10 cellular contexts compared by ENCODE assay signal in genomic region chr2:134367915-134368911, GRCh38.
DNase-seq lines count a peak whose midpoint lies in the region; ATAC-seq and TF ChIP-seq lines count a peak whose summit lies in the region.
"Had no signal": no experiment of that assay in that cellular context is flagged by ENCODE, and none has a peak within 500 bp of the region (broad histone marks: within the 10 kb centered on the region; RNA-seq: fewer than 3 reads in every experiment).

No MANE protein-coding gene starts in this region.

- no peaks in the 10 kb centered on the region for H3F3A ChIP-seq in PC-3 (ENCODE audit: low read length, unreplicated experiment)

- no peaks in the 10 kb centered on the region for H3K79me2 ChIP-seq in PC-3 (ENCODE audit: low read length)

- H3K9me2 ChIP-seq in PC-3 (replicated peaks; ENCODE audit: low read length): no peaks in the 10 kb centered on the region

- intact Hi-C loops in PC-3 (cut with micrococcal nuclease): no loop called here

- no peak overlapping the region for H2AFZ ChIP-seq in PC-3 (ENCODE audit: low read length)

- POLR2A ChIA-PET in PC-3 (lab: Charles Lee; ENCODE audit: unreplicated experiment): no interaction called here

- H3K27me3 Mint-ChIP-seq in stimulated activated memory B cell treated with anti-CD40 and anti-IgM and Interleukin-4, amounts not matched to agents 10 μg/mL and 1 μg/mL and 100 μg/mL, for 72 hours: no peaks in the 10 kb centered on the region

- H3K27ac Mint-ChIP-seq in stimulated activated memory B cell treated with anti-CD40 and anti-IgM and Interleukin-4, amounts not matched to agents 10 μg/mL and 1 μg/mL and 100 μg/mL, for 72 hours: peak overlapping the region; percentile 68

- no peak overlapping the region for H3K9ac ChIP-seq in PC-3 (ENCODE audit: low read length)

- ATAC-seq in PC-3 (peak; percentile 21), GM21360 (IDR thresholded peaks at IDR 0.05; ENCODE audit: unreplicated experiment) (no peak), GM18909 (IDR thresholded peaks at IDR 0.05; ENCODE audit: poor library complexity, unreplicated experiment) (no peak)
- ATAC-seq in stimulated activated memory B cell treated with anti-CD40 and anti-IgM and Interleukin-4, amounts not matched to agents 10 μg/mL and 1 μg/mL and 100 μg/mL, for 72 hours: peak; percentile 16

- no peak overlapping the region for H3K4me3 ChIP-seq in PC-3 (ENCODE audit: low read length)

- DNase-seq in SKM-1 treated with dmso at 0.1 percent for 144 hours (lab: John Stamatoyannopoulos, UW; ENCODE audit: unreplicated experiment) (peak; percentile 6), SKM-1 (lab: John Stamatoyannopoulos, UW; ENCODE audit: unreplicated experiment) (no peak), PC-3 (no peak), fibroblast of gingiva (ENCODE audit: low read depth) (peak; percentile 3), NCI-H1105 (lab: John Stamatoyannopoulos, UW) (no peak)
- DNase-seq: stimulated activated CD4-positive, alpha-beta T cell treated with anti-CD3 and anti-CD28 coated beads, Interleukin-12 subunit alpha, Interleukin-12 subunit beta, amount 100 ng/mL, for 4 hours; trophoblast cell had no signal

- no peaks in the 10 kb centered on the region for H4K20me1 ChIP-seq in PC-3 (ENCODE audit: low read length)

- no TSS peak for BruUV-seq in PC-3 (replicated peaks; lab: Mats Ljungman, UMichigan)

- no peak overlapping the region for H3K27ac ChIP-seq in PC-3 (ENCODE audit: low read length)

- no peak overlapping the region for H3K4me3 Mint-ChIP-seq in stimulated activated memory B cell treated with anti-CD40 and anti-IgM and Interleukin-4, amounts not matched to agents 10 μg/mL and 1 μg/mL and 100 μg/mL, for 72 hours

- H3K36me3 ChIP-seq in PC-3 (ENCODE audit: low read depth, low read length): no peaks in the 10 kb centered on the region

- H3K9me3 Mint-ChIP-seq in stimulated activated memory B cell treated with anti-CD40 and anti-IgM and Interleukin-4, amounts not matched to agents 10 μg/mL and 1 μg/mL and 100 μg/mL, for 72 hours: no peaks in the 10 kb centered on the region

- H3K4me2 ChIP-seq in PC-3 (ENCODE audit: low read length): no peak overlapping the region

- TF ChIP-seq CTCF in PC-3 (conservative IDR thresholded peaks at IDR 0.05; ENCODE audit: low read depth, low read length): no peak

- no peaks in the 10 kb centered on the region for H3K9me3 ChIP-seq in PC-3 (ENCODE audit: low read length)

- peaks cover 31% of the 10 kb centered on the region for H3K4me1 Mint-ChIP-seq in stimulated activated memory B cell treated with anti-CD40 and anti-IgM and Interleukin-4, amounts not matched to agents 10 μg/mL and 1 μg/mL and 100 μg/mL, for 72 hours

- peaks cover 64% of the 10 kb centered on the region for H3K36me3 Mint-ChIP-seq in stimulated activated memory B cell treated with anti-CD40 and anti-IgM and Interleukin-4, amounts not matched to agents 10 μg/mL and 1 μg/mL and 100 μg/mL, for 72 hours

- CTCF ChIA-PET in PC-3 (lab: Charles Lee): interaction anchor here (1.2 kb wide), 1 partner anchor 83 kb away, joined by 5 read pairs; no protein-coding TSS in a partner anchor

- no peaks in the 10 kb centered on the region for H3K27me3 ChIP-seq in PC-3 (ENCODE audit: low read length)

- peaks cover 13% of the 10 kb centered on the region for H3K4me1 ChIP-seq in PC-3 (ENCODE audit: insufficient read depth, low read length)

Comparison
In these comparisons a context has a peak if more than half of its experiments do, and no peak if none do; other contexts are left out.
1. DNase-seq: peak in SKM-1 treated with dmso at 0.1 percent for 144 hours (single experiment) and fibroblast of gingiva (single experiment); none in SKM-1 (single experiment), PC-3 (single experiment) and NCI-H1105 (single experiment).
2. ATAC-seq: peak in PC-3 (single experiment) and stimulated activated memory B cell treated with anti-CD40 and anti-IgM and Interleukin-4, amounts not matched to agents 10 μg/mL and 1 μg/mL and 100 μg/mL, for 72 hours (single experiment); none in GM21360 (single experiment) and GM18909 (single experiment).